Comparison of ENCODE assay signal across 8 cellular contexts in genomic region chr12:123139926-123140674, GRCh38. TPM values are rescaled to one million over a fixed set of nuclear protein-coding genes. Genes with fewer than 3 reads are reported as not detected.
DNase-seq lines count a peak whose midpoint lies in the region; ATAC-seq, FAIRE-seq and TF ChIP-seq lines count a peak whose summit lies in the region.

No MANE protein-coding gene starts in this region.

- 57% methylated on average over 6 of the region's 6 CpGs for WGBS in A549 (ENCODE audit: missing lambda C conversion rate)

- H3K36me3 ChIP-seq in Loucy (ENCODE audit: insufficient read depth, low read length) (no peaks in the 10 kb centered on the region), muscle layer of colon (ENCODE audit: insufficient read depth, low read length) (no peaks in the 10 kb centered on the region)

- no peaks in the 10 kb centered on the region for H3F3A ChIP-seq in Loucy (ENCODE audit: low read depth)

- H3K4me2 ChIP-seq in A549 = peak overlapping the region; percentile 66
- H3K4me2 ChIP-seq in Loucy (ENCODE audit: low read depth, low read length, poor library complexity, severe bottlenecking) = no peak overlapping the region

- no peak for TF ChIP-seq CTCF in A549 (IDR thresholded peaks at IDR 0.05)
- TF ChIP-seq CTCF in Loucy (conservative IDR thresholded peaks at IDR 0.05; ENCODE audit: low read length) = no peak

- POLR2A ChIA-PET in A549 (lab: Yijun Ruan, JAX) = interaction anchor here (0.6 to 2.4 kb wide), 3 partner anchors 10 to 174 kb away, joined by 4 to 13 read pairs (median 5); partner anchors contain the start of genes ABCB9, MPHOSPH9, MTRFR and PITPNM2

- peak in 1 of 2 experiments; percentile 64 for DNase-seq in A549 (ENCODE audit: low read depth in 1 of 2, low spot score in 1 of 2)
- DNase-seq in caudate nucleus (lab: John Stamatoyannopoulos, UW) = no peak
- DNase-seq in HTR-8/SVneo (ENCODE audit: insufficient read length, low spot score) = no peak
- DNase-seq in frontal cortex (ENCODE audit: low spot score in 2 of 2) = no peak

- H2AFZ ChIP-seq in Loucy (ENCODE audit: low read length) = peak overlapping the region; percentile 72

- H3K79me2 ChIP-seq in Loucy (ENCODE audit: insufficient read depth, low read length) = no peaks in the 10 kb centered on the region

- ATAC-seq in A549 (peak; percentile 40 to 51), GM18907 (IDR thresholded peaks at IDR 0.05; ENCODE audit: unreplicated experiment) (no peak), HG02623 (IDR thresholded peaks at IDR 0.05; ENCODE audit: unreplicated experiment) (no peak)

- no peak overlapping the region for H3K9ac ChIP-seq in Loucy (ENCODE audit: low read depth, low read length, poor library complexity, severe bottlenecking)
- H3K9ac ChIP-seq in muscle layer of colon (ENCODE audit: low read length) = no peak overlapping the region

- peaks cover 53% of the 10 kb centered on the region for H3K4me1 ChIP-seq in A549
- H3K4me1 ChIP-seq in Loucy (ENCODE audit: insufficient read depth, low read length, poor library complexity, severe bottlenecking) = peaks cover 9% of the 10 kb centered on the region
- H3K4me1 ChIP-seq in muscle layer of colon (ENCODE audit: insufficient read depth, low read length) = peaks cover 45% of the 10 kb centered on the region

- TF ChIP-seq POLR2A in A549 (IDR thresholded peaks at IDR 0.05; ENCODE audit: low read length) = no peak

- H3K4me3 ChIP-seq in A549 = no peak overlapping the region
- no peak overlapping the region for H3K4me3 ChIP-seq in Loucy (ENCODE audit: low read length, poor library complexity, severe bottlenecking)
- H3K4me3 ChIP-seq in muscle layer of colon (ENCODE audit: low read depth in 1 of 2, low read length in 2 of 2) = no peak overlapping the region

- H3K27me3 ChIP-seq in Loucy (ENCODE audit: insufficient read depth, low read length, poor library complexity, severe bottlenecking) = no peaks in the 10 kb centered on the region
- no peaks in the 10 kb centered on the region for H3K27me3 ChIP-seq in muscle layer of colon (ENCODE audit: control insufficient read depth in 1 of 2, insufficient read depth in 2 of 2, low read length in 2 of 2)

- no peak for TF ChIP-seq RAD21 in A549 (conservative IDR thresholded peaks at IDR 0.05 in 1 of 2, IDR thresholded peaks at IDR 0.05 in 1 of 2)

- H3K27ac ChIP-seq in A549 (peak overlapping the region; percentile 89 to 91), caudate nucleus (ENCODE audit: low read depth, low read length) (peak overlapping the region; percentile 8), muscle layer of colon (ENCODE audit: low read depth, low read length) (peak overlapping the region; percentile 83)

- no peaks in the 10 kb centered on the region for H4K20me1 ChIP-seq in Loucy (ENCODE audit: insufficient read depth, low read length, poor library complexity, severe bottlenecking)

- H3K9me2 ChIP-seq in Loucy (replicated peaks; ENCODE audit: low read depth, low read length) = no peaks in the 10 kb centered on the region

- CTCF ChIA-PET in A549 (lab: Yijun Ruan, JAX) = interaction anchor here (0.6 to 8.4 kb wide), 8 partner anchors 9 to 98 kb away, joined by 3 to 48 read pairs (median 4); partner anchors contain the start of gene PITPNM2

- no peaks in the 10 kb centered on the region for H3K9me3 ChIP-seq in A549
- H3K9me3 ChIP-seq in Loucy (ENCODE audit: insufficient read depth, low read depth, low read length) = no peaks in the 10 kb centered on the region
- H3K9me3 ChIP-seq in muscle layer of colon (ENCODE audit: low read length) = no peaks in the 10 kb centered on the region

- TF ChIP-seq EP300 in A549 (IDR thresholded peaks at IDR 0.05) = no peak

- FAIRE-seq in A549 (lab: Jason Lieb, UNC) (no peak), HTR-8/SVneo (lab: Jason Lieb, UNC) (no peak), frontal cortex (lab: Jason Lieb, UNC) (no peak)

TF ChIP-seq in A549, 52 proteins besides CTCF, POLR2A, EP300 and RAD21:
- TF ChIP-seq TFCP2L1 (CRISPR knock-in tag; IDR thresholded peaks at IDR 0.05) = no peak
- no peak for TF ChIP-seq FOSL2 (IDR thresholded peaks at IDR 0.05)
- TF ChIP-seq FOSL2 (CRISPR knock-in tag; IDR thresholded peaks at IDR 0.05) = no peak
- no peak for TF ChIP-seq TP53 (CRISPR knock-in tag; IDR thresholded peaks at IDR 0.05)
- TF ChIP-seq ESRRA (IDR thresholded peaks at IDR 0.05; ENCODE audit: borderline replicate concordance, low read length) = no peak
- TF ChIP-seq NPAS2 (CRISPR knock-in tag; IDR thresholded peaks at IDR 0.05; ENCODE audit: borderline replicate concordance) = no peak
- TF ChIP-seq KDM1A (IDR thresholded peaks at IDR 0.05; ENCODE audit: low read depth) = no peak
- TF ChIP-seq PBX3 (IDR thresholded peaks at IDR 0.05) = no peak

RNA-seq across cellular contexts. Expression of gene PITPNM2, which starts 10.8 kb away (rescaled TPM):
- 2.6 and 4.3 TPM in 2 replicates for polyA plus RNA-seq in A549 (2011; rRNA removed)
- polyA plus RNA-seq in A549 (2012; cell fraction: cytosol; rRNA removed) = 6.8 and 10.0 TPM in 2 replicates
- 28.6 and 38.4 TPM in 2 replicates for polyA plus RNA-seq in A549 (2012; cell fraction: nucleus; rRNA removed)
- polyA plus RNA-seq in A549 (2017; fragmentation: RNase III; extraction: RNeasy Plus Mini Kit Qiagen cat#74134 plus additional on column Dnase treatment) = 10.8 to 14.6 TPM (median 13.6 TPM) in 3 replicates
- 12.0 and 13.5 TPM in 2 replicates for polyA minus RNA-seq in A549 (2011; rRNA and poly(A)+ RNA removed)
- 4.9 TPM for total RNA-seq in frontal cortex

Comparison
In these comparisons a context has a peak if more than half of its experiments do, and no peak if none do; other contexts are left out.
1. ATAC-seq: peak in A549 (2 of 2); none in GM18907 (single experiment) and HG02623 (single experiment).
2. H3K27ac ChIP-seq: peak in every context shown above with its lines; median percentile 90 in A549; 83 in muscle layer of colon; 8 in caudate nucleus.